Comparison of ENCODE assay signal across 16 cellular contexts in genomic region chr13:76610819-76611415, GRCh38.
DNase-seq lines count a peak whose midpoint lies in the region; ATAC-seq and TF ChIP-seq lines count a peak whose summit lies in the region.
"Had no signal": no experiment of that assay in that cellular context is flagged by ENCODE, and none has a peak within 500 bp of the region (broad histone marks: within the 10 kb centered on the region; RNA-seq: fewer than 3 reads in every experiment).

No MANE protein-coding gene starts in this region.

- DNase-seq in DMS 273 (lab: John Stamatoyannopoulos, UW; ENCODE audit: unreplicated experiment) (peak; percentile 14), DMS 273 treated with DMSO at 0.1 percent for 48 hours (lab: John Stamatoyannopoulos, UW) (no peak), COR-L47 (lab: John Stamatoyannopoulos, UW) (peak; percentile 55), NCI-H69 (lab: John Stamatoyannopoulos, UW) (peak; percentile 51), fibroblast of the aortic adventitia (ENCODE audit: low read depth) (peak; percentile 34), nucleus accumbens (lab: John Stamatoyannopoulos, UW) (no peak), OCI-M2 (lab: John Stamatoyannopoulos, UW; ENCODE audit: unreplicated experiment) (no peak)
- DNase-seq: AML-193; NCI-H1092 treated with DMSO at 0.1 percent for 48 hours; NCI-H187 treated with DMSO at 0.1 percent for 48 hours; NCI-H510A treated with DMSO at 0.1 percent for 48 hours; NK-92 treated with Interleukin-12 subunit alpha and Interleukin-12 subunit beta, amount 100 ng/mL, for 24 hours; Right ventricle myocardium superior had no signal

- TF ChIP-seq POLR2A in GM18505 (IDR thresholded peaks at IDR 0.05; ENCODE audit: borderline replicate concordance, extremely low read depth, insufficient read depth, insufficient read length), result no peak

- no peak overlapping the region for H3K4me3 ChIP-seq in fibroblast of the aortic adventitia (ENCODE audit: low read depth, low read length)
- H3K4me3 ChIP-seq: HAP-1, K562 had no signal

- TF ChIP-seq CTCF in fibroblast of the aortic adventitia (IDR thresholded peaks at IDR 0.05; ENCODE audit: insufficient read depth, low read length), result no peak

- ATAC-seq in GM18505 (IDR thresholded peaks at IDR 0.05; ENCODE audit: unreplicated experiment), result no peak
- ATAC-seq: K562 had no signal

Comparison
In these comparisons a context has a peak if more than half of its experiments do, and no peak if none do; other contexts are left out.
1. DNase-seq: peak in DMS 273 (single experiment), COR-L47 (single experiment), NCI-H69 (single experiment) and fibroblast of the aortic adventitia (single experiment); none in DMS 273 treated with DMSO at 0.1 percent for 48 hours (single experiment), nucleus accumbens (0 of 56) and OCI-M2 (single experiment).